1 cellular context compared by ENCODE assay signal in the genomic region with DNA sequence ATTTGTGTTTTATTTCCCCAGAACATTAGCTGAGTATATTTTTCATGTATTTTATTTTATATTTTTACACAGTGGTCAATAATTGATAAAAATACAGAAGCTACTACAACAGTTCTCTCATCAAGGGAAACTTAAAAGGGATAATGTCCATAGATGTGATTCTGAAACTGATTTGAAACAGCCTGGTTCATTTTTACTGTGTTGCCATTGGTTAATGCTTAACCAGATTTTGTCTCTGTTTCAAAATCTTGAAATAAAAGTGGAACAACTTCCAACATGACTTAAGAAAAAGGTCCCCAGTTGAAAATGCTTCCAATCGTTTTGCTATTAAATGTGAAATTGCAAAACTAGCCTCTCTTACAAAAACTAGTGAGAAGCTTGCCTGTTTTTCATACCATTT.
TF ChIP-seq lines count a peak whose summit lies in the region.

No MANE protein-coding gene starts in this region.

TF ChIP-seq in A549, 52 proteins besides CTCF, POLR2A, EP300 and RAD21 (continued from another document):
- no peak for TF ChIP-seq MAFK (IDR thresholded peaks at IDR 0.05; ENCODE audit: partially characterized antibody)
- TF ChIP-seq CBX8 (IDR thresholded peaks at IDR 0.05): no peak
